6 cellular contexts compared by ENCODE assay signal in the genomic region with DNA sequence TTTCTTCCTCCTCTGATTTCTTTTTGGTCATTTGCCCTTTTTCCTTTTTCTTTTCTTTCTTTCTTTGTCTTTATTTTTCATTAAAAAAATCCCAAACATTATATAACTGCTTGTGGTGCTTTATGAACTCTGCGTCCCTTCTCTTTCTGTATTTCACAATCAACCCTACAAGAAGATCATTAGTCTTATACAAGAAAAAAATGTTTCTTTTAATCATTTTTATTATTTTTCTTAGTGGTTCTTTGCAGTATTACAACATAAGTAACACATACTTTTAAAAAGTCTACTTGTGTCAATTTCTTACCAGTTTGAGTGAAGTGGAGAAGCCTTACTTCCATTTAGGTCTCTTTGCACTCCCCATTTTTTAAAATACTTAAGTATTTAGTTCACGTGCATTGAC.
"Had no signal": no experiment of that assay in that cellular context is flagged by ENCODE, and none has a peak within 500 bp of the region (broad histone marks: within the 10 kb centered on the region; RNA-seq: fewer than 3 reads in every experiment).

No MANE protein-coding gene starts in this region.

- H3K4me3 Mint-ChIP-seq: GM23338, H9 had no signal

- H3K27ac ChIP-seq: HL-60 had no signal

- H3K4me2 ChIP-seq: GM23338 had no signal

- H3K9me3 Mint-ChIP-seq: H9 had no signal

- H3K4me3 ChIP-seq: GM23338, K562 had no signal

- DNase-seq: H9, HCEC 1CT had no signal

- H3K27ac Mint-ChIP-seq: GM23338, H9 had no signal

- H2AFZ ChIP-seq: GM23338 had no signal

- H3K4me1 Mint-ChIP-seq: GM23338, H9 had no signal

- ATAC-seq: GM23338, HepG2, K562 had no signal
